ENCODE assay signal across 15 cellular contexts in the genomic region with DNA sequence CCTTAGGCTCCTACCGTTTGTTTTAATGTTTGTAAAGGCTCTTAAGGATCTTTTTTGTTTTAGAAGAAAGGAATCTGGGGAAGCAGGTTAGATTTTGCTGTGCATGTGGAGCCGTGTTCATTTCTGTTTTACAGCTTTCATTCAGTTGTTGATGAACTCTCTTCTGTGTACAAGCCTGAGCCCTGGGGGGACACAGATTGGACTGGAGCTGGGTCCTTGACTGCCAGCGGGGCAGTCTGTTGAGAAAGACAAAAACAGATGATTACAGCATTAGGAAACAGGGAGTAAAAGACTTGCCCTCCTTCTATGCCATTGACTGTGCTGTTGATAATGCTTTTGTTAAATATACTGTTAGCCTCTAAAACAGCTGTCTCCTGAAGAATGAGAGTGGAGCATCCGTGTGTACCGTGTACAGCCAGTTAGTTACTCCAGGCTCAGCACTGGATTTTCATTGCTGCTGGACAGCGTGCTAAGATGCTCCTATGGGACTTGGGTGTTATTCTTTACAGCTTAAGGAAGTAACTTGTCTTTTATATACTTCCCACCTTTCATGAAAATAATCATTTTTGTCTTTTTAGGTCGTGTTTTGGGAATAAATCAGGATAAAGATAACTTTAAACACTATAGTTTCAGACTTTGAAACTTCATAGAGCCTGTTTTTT. TPM values are rescaled to one million over a fixed set of nuclear protein-coding genes. Genes with fewer than 3 reads are reported as not detected.
A peak's percentile ranks its signal among the peaks of the same experiment; 100 is the strongest.
DNase-seq lines count a peak whose midpoint lies in the region; ATAC-seq, FAIRE-seq and TF ChIP-seq lines count a peak whose summit lies in the region.
"Had no signal": no experiment of that assay in that cellular context is flagged by ENCODE, and none has a peak within 500 bp of the region (broad histone marks: within the 10 kb centered on the region; RNA-seq: fewer than 3 reads in every experiment).

No MANE protein-coding gene starts in this region.

- intact Hi-C loops in left ventricle myocardium inferior (cut with micrococcal nuclease), result no loop called here
- intact Hi-C loops in cardiac septum (cut with DNase I), result no loop called here

- H3K79me2 ChIP-seq in keratinocyte (ENCODE audit: control insufficient read depth, insufficient read depth, low read length), result peaks cover 70% of the 10 kb centered on the region

- H3K36me3 ChIP-seq in left ventricle myocardium inferior (peaks cover 15% of the 10 kb centered on the region), keratinocyte (ENCODE audit: control insufficient read depth in 2 of 2, extremely low read depth in 1 of 2, insufficient read depth in 2 of 2, low read length in 2 of 2) (peaks cover 3 to 19% of the 10 kb centered on the region in 2 experiments), WERI-Rb-1 (peaks cover 3% of the 10 kb centered on the region; the same call in 1 of the 2 replicates)

- peaks cover 16% of the 10 kb centered on the region for H4K20me1 ChIP-seq in keratinocyte (ENCODE audit: control insufficient read depth, extremely low read depth, insufficient read depth, low read length)

- H3K9me1 ChIP-seq in keratinocyte (ENCODE audit: control insufficient read depth, extremely low read depth, insufficient read depth, low read length), result peaks cover 3% of the 10 kb centered on the region

- peak; percentile 2 for DNase-seq in left ventricle myocardium inferior
- DNase-seq in cardiac septum (ENCODE audit: low spot score), result no peak
- DNase-seq in T-helper 17 cell, result no peak
- no peak for DNase-seq in keratinocyte (ENCODE audit: low read depth, low spot score)
- DNase-seq in type B pancreatic cell (ENCODE audit: extremely low spot score, unreplicated experiment), result no peak
- DNase-seq in WERI-Rb-1, result no peak
- DNase-seq in GM19239 (ENCODE audit: insufficient read length, low spot score), result no peak
- no peak for DNase-seq in T-helper 1 cell
- DNase-seq: activated CD4-positive, alpha-beta memory T cell treated with anti-CD3 and anti-CD28 coated beads, Interleukin-2, amount 10 ng/mL, durations not matched to agents 7 days and 5 days; kidney; NCI-H1105 treated with DMSO at 0.1 percent for 48 hours had no signal

- H3K36me3 Mint-ChIP-seq in T-helper 17 cell (ENCODE audit: low read depth) (no peaks in the 10 kb centered on the region), type B pancreatic cell (peaks cover 13% of the 10 kb centered on the region)

- H3K9me3 ChIP-seq in left ventricle myocardium inferior (replicated peaks) (no peaks in the 10 kb centered on the region), T-helper 17 cell (ENCODE audit: control insufficient read depth, low read length, poor library complexity, severe bottlenecking) (no peaks in the 10 kb centered on the region), keratinocyte (ENCODE audit: control insufficient read depth, low read depth, low read length) (no peaks in the 10 kb centered on the region), WERI-Rb-1 (ENCODE audit: severe bottlenecking) (no peaks in the 10 kb centered on the region)
- H3K9me3 ChIP-seq: ascending aorta had no signal

- H3K27ac ChIP-seq in left ventricle myocardium inferior (replicated peaks) (no peak overlapping the region), keratinocyte (ENCODE audit: control insufficient read depth, insufficient read depth, low read length) (no peak overlapping the region), WERI-Rb-1 (no peak overlapping the region)
- H3K27ac ChIP-seq: ascending aorta, VCaP had no signal

- H3K27me3 ChIP-seq in left ventricle myocardium inferior (ENCODE audit: low read depth) (no peaks in the 10 kb centered on the region), keratinocyte (ENCODE audit: control insufficient read depth, extremely low read depth, insufficient read depth, low read length) (no peaks in the 10 kb centered on the region), WERI-Rb-1 (ENCODE audit: insufficient read depth, low read depth, severe bottlenecking) (no peaks in the 10 kb centered on the region)
- H3K27me3 ChIP-seq: ascending aorta had no signal

- peaks cover 70% of the 10 kb centered on the region for H3K4me1 ChIP-seq in left ventricle myocardium inferior
- peaks cover 14% of the 10 kb centered on the region for H3K4me1 ChIP-seq in keratinocyte (ENCODE audit: control insufficient read depth, extremely low read depth, insufficient read depth, low read length)

- H3K4me3 Mint-ChIP-seq in T-helper 17 cell (no peak overlapping the region), type B pancreatic cell (peak overlapping the region; percentile 68)
- H3K4me3 Mint-ChIP-seq: activated CD4-positive, alpha-beta memory T cell treated with anti-CD3 and anti-CD28 coated beads, Interleukin-2, amount 10 ng/mL, durations not matched to agents 7 days and 5 days had no signal

- no peak for TF ChIP-seq CTCF in left ventricle myocardium inferior (IDR thresholded peaks at IDR 0.05; ENCODE audit: borderline replicate concordance)
- TF ChIP-seq CTCF in keratinocyte (optimal IDR thresholded peaks at IDR 0.05 in 1 of 3, IDR thresholded peaks at IDR 0.05 in 1 of 3, conservative IDR thresholded peaks at IDR 0.05 in 1 of 3; ENCODE audit: extremely low read depth in 1 of 3, insufficient read depth in 2 of 3, low read length in 3 of 3), result no peak
- TF ChIP-seq CTCF in type B pancreatic cell (conservative IDR thresholded peaks at IDR 0.05), result no peak
- no peak for TF ChIP-seq CTCF in WERI-Rb-1 (IDR thresholded peaks at IDR 0.05; ENCODE audit: low read depth, low read length)

- H3K4me1 Mint-ChIP-seq in T-helper 17 cell, result peaks cover 29% of the 10 kb centered on the region
- H3K4me1 Mint-ChIP-seq in type B pancreatic cell (ENCODE audit: unreplicated experiment), result peaks cover 24% of the 10 kb centered on the region

- peak overlapping the region; percentile 0 for H3K4me2 ChIP-seq in keratinocyte (ENCODE audit: control insufficient read depth, extremely low read depth, insufficient read depth, low read depth, low read length)

- no peak for FAIRE-seq in keratinocyte (lab: Jason Lieb, UNC)
- FAIRE-seq in GM19239 (lab: Jason Lieb, UNC), result no peak
- FAIRE-seq: endometrium, kidney had no signal

- H3K27me3 Mint-ChIP-seq in T-helper 17 cell (no peaks in the 10 kb centered on the region), type B pancreatic cell (no peaks in the 10 kb centered on the region)
- H3K27me3 Mint-ChIP-seq: activated CD4-positive, alpha-beta memory T cell treated with anti-CD3 and anti-CD28 coated beads, Interleukin-2, amount 10 ng/mL, durations not matched to agents 7 days and 5 days; memory B cell had no signal

- no peak overlapping the region for H3K4me3 ChIP-seq in left ventricle myocardium inferior
- H3K4me3 ChIP-seq in keratinocyte (ENCODE audit: control insufficient read depth in 2 of 3, extremely low read depth in 1 of 3, insufficient read depth in 2 of 3, low read depth in 1 of 3, low read length in 3 of 3), result no peak overlapping the region
- H3K4me3 ChIP-seq in WERI-Rb-1 (ENCODE audit: low read depth, low read length), result no peak overlapping the region
- H3K4me3 ChIP-seq: ascending aorta had no signal

- dilution Hi-C loops in keratinocyte (cut with MboI; ENCODE audit: extremely low pct_ligation_motif_present, low sequenced_read_pairs), result no loop called here

- no peaks in the 10 kb centered on the region for H3K9me3 Mint-ChIP-seq in type B pancreatic cell
- H3K9me3 Mint-ChIP-seq: activated CD4-positive, alpha-beta memory T cell treated with anti-CD3 and anti-CD28 coated beads, Interleukin-2, amount 10 ng/mL, durations not matched to agents 7 days and 5 days; memory B cell had no signal

- H3K27ac Mint-ChIP-seq in T-helper 17 cell (peak overlapping the region; percentile 92), type B pancreatic cell (peak overlapping the region; percentile 59)

- ATAC-seq in T-helper 17 cell, result no peak

- H3K9ac ChIP-seq in keratinocyte (ENCODE audit: control insufficient read depth, extremely low read depth, insufficient read depth, low read length), result no peak overlapping the region

- no peak overlapping the region for H2AFZ ChIP-seq in keratinocyte (ENCODE audit: control insufficient read depth, low read length)

RNA-seq across cellular contexts. Expression of a gene that starts 3.2 kb away (rescaled TPM):
- 131 TPM for total RNA-seq in left ventricle myocardium inferior
- 113 TPM for total RNA-seq in cardiac septum
- 100 to 1,000 TPM in 1 of 2 donors, 10 to 100 TPM in 1; 90.6 to 102 TPM for total RNA-seq in T-helper 17 cell
- polyA plus RNA-seq in keratinocyte, result 43.6 to 50.3 TPM (median 46.3 TPM) in 3 replicates
- 218 TPM for polyA plus RNA-seq in keratinocyte (2011; ENCODE audit: low read depth)
- polyA plus RNA-seq in keratinocyte (2011; cell fraction: cytosol; rRNA removed), result 61.5 and 109 TPM in 2 replicates
- polyA plus RNA-seq in keratinocyte (2011; cell fraction: nucleus; rRNA removed), result 39.9 and 43.2 TPM in 2 replicates
- 71.2 and 175 TPM in 2 replicates for polyA plus RNA-seq in keratinocyte (2012; ENCODE audit: low replicate concordance)
- 15.2 to 23.2 TPM (median 20.6 TPM) in 3 replicates for polyA minus RNA-seq in keratinocyte
- polyA minus RNA-seq in keratinocyte (2011; cell fraction: cytosol; rRNA and poly(A)+ RNA removed), result 37.2 TPM
- polyA minus RNA-seq in keratinocyte (2011; cell fraction: nucleus; rRNA and poly(A)+ RNA removed), result 12.5 and 26.0 TPM in 2 replicates
- total RNA-seq in type B pancreatic cell (ENCODE audit: low replicate concordance), result 44.4 and 58.5 TPM in 2 replicates

RNA-seq across cellular contexts. Expression of a gene that starts 11.7 kb away (rescaled TPM):
- total RNA-seq in left ventricle myocardium inferior, result 74.5 TPM
- total RNA-seq in cardiac septum, result 73.9 TPM
- total RNA-seq in T-helper 17 cell, result 10 to 100 TPM; 32.7 to 41.7 TPM
- polyA plus RNA-seq in keratinocyte, result 12.9 to 22.3 TPM (median 17.0 TPM) in 3 replicates
- polyA plus RNA-seq in keratinocyte (2011; ENCODE audit: low read depth), result 20.8 TPM
- 8.0 and 13.7 TPM in 2 replicates for polyA plus RNA-seq in keratinocyte (2011; cell fraction: cytosol; rRNA removed)
- 35.0 and 40.8 TPM in 2 replicates for polyA plus RNA-seq in keratinocyte (2011; cell fraction: nucleus; rRNA removed)
- 14.9 and 18.8 TPM in 2 replicates for polyA plus RNA-seq in keratinocyte (2012; ENCODE audit: low replicate concordance)
- 27.3 to 33.0 TPM (median 30.5 TPM) in 3 replicates for polyA minus RNA-seq in keratinocyte
- polyA minus RNA-seq in keratinocyte (2011; cell fraction: cytosol; rRNA and poly(A)+ RNA removed), result 20.0 TPM
- 25.2 and 38.7 TPM in 2 replicates for polyA minus RNA-seq in keratinocyte (2011; cell fraction: nucleus; rRNA and poly(A)+ RNA removed)
- 26.5 and 35.1 TPM in 2 replicates for total RNA-seq in type B pancreatic cell (ENCODE audit: low replicate concordance)
